Comparison of ENCODE assay signal across 8 cellular contexts in the genomic region with DNA sequence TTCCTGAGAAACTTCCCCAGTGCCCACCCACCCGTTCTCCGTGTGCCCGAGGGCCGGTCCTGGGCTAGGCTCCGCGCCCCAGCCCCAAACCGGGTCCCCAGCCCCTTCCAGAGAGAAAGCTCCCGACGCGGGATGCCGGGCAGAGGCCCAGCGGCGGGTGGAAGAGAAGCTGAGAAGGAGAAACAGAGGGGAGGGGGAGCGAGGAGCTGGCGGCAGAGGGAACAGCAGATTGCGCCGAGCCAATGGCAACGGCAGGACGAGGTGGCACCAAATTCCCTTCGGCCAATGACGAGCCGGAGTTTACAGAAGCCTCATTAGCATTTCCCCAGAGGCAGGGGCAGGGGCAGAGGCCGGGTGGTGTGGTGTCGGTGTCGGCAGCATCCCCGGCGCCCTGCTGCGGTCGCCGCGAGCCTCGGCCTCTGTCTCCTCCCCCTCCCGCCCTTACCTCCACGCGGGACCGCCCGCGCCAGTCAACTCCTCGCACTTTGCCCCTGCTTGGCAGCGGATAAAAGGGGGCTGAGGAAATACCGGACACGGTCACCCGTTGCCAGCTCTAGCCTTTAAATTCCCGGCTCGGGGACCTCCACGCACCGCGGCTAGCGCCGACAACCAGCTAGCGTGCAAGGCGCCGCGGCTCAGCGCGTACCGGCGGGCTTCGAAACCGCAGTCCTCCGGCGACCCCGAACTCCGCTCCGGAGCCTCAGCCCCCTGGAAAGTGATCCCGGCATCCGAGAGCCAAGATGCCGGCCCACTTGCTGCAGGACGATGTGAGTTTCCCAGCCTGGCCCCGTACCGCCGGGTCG. TPM values are rescaled to one million over a fixed set of nuclear protein-coding genes. Genes with fewer than 3 reads are reported as not detected.
DNase-seq lines count a peak whose midpoint lies in the region; ATAC-seq and TF ChIP-seq lines count a peak whose summit lies in the region.

A gene (plus strand): TSS at position 469 of the 803 bp plus-strand sequence. CDS start 272 bp downstream, at position 741.

- DNase-seq in Caco-2 (peak; percentile 94 to 95), NT2/D1 (ENCODE audit: low read depth, low spot score) (peak; percentile 86), endodermal cell (peak; percentile 98), mesenteric fat pad (ENCODE audit: low spot score) (peak; percentile 91)
- peak; percentile 94 for DNase-seq in activated CD8-positive, alpha-beta memory T cell treated with anti-CD3 and anti-CD28 coated beads, Interleukin-2, amount 10 ng/mL, durations not matched to agents 7 days and 5 days
- peak; percentile 45 for DNase-seq in stimulated activated CD8-positive, alpha-beta memory T cell treated with anti-CD3 and anti-CD28 coated beads, Interleukin-15, amount 100 ng/mL, for 1 hour (ENCODE audit: low read depth)

- intact Hi-C loops in Caco-2 (cut with micrococcal nuclease; ENCODE audit: unreplicated experiment) = loop anchor here (1.0 to 2.0 kb wide), 2 partner anchors 14 to 26 kb away; no protein-coding TSS in a partner anchor

- H3K36me3 Mint-ChIP-seq in Caco-2 (ENCODE audit: insufficient read depth, unreplicated experiment) (peaks cover 52% of the 10 kb centered on the region), endodermal cell (ENCODE audit: low read depth) (peaks cover 41% of the 10 kb centered on the region)
- peaks cover 47% of the 10 kb centered on the region for H3K36me3 Mint-ChIP-seq in activated CD8-positive, alpha-beta memory T cell treated with anti-CD3 and anti-CD28 coated beads, Interleukin-2, amount 10 ng/mL, durations not matched to agents 7 days and 5 days

- H3K27ac Mint-ChIP-seq in Caco-2 (ENCODE audit: unreplicated experiment) (peak within 1 kb of the TSS; percentile 75), endodermal cell (peak within 1 kb of the TSS; percentile 94)
- peak within 1 kb of the TSS; percentile 83 for H3K27ac Mint-ChIP-seq in activated CD8-positive, alpha-beta memory T cell treated with anti-CD3 and anti-CD28 coated beads, Interleukin-2, amount 10 ng/mL, durations not matched to agents 7 days and 5 days

- TF ChIP-seq CTCF in Caco-2 (IDR thresholded peaks at IDR 0.05; ENCODE audit: insufficient read depth in 1 of 2, low read depth in 1 of 2, low read length in 1 of 2, severe bottlenecking in 1 of 2, unreplicated experiment in 1 of 2) (no peak), endodermal cell (conservative IDR thresholded peaks at IDR 0.05) (no peak)

- WGBS in endodermal cell (ENCODE audit: insufficient coverage in 1 of 2, insufficient read length in 1 of 2), 2 experiments = 0% methylated on average over 33 to 73 of the region's 73 CpGs

- H3K27me3 Mint-ChIP-seq in Caco-2 (ENCODE audit: insufficient read depth, unreplicated experiment) (no peaks in the 10 kb centered on the region), endodermal cell (ENCODE audit: insufficient read depth) (no peaks in the 10 kb centered on the region)
- no peaks in the 10 kb centered on the region for H3K27me3 Mint-ChIP-seq in activated CD8-positive, alpha-beta memory T cell treated with anti-CD3 and anti-CD28 coated beads, Interleukin-2, amount 10 ng/mL, durations not matched to agents 7 days and 5 days

- BruUV-seq in Caco-2 (replicated peaks; lab: Mats Ljungman, UMichigan) = no TSS peak

- peak within 1 kb of the TSS; percentile 90 for H3K4me3 ChIP-seq in Caco-2 (ENCODE audit: low read depth, low read length)
- H3K4me3 ChIP-seq in HUES48 (ENCODE audit: low read depth, low read length) = peak within 1 kb of the TSS; percentile 95
- peak within 1 kb of the TSS; percentile 95 for H3K4me3 ChIP-seq in NT2/D1 (ENCODE audit: insufficient read length, low read depth)
- H3K4me3 ChIP-seq in endodermal cell (ENCODE audit: low read length) = peak within 1 kb of the TSS; percentile 96

- ATAC-seq in GM21423 (IDR thresholded peaks at IDR 0.05; ENCODE audit: unreplicated experiment) = peak; percentile 83
- peak; percentile 93 for ATAC-seq in activated CD8-positive, alpha-beta memory T cell treated with anti-CD3 and anti-CD28 coated beads, Interleukin-2, amount 10 ng/mL, durations not matched to agents 7 days and 5 days

- H3K9me3 Mint-ChIP-seq in Caco-2 (ENCODE audit: unreplicated experiment) (no peaks in the 10 kb centered on the region), endodermal cell (no peaks in the 10 kb centered on the region)
- H3K9me3 Mint-ChIP-seq in activated CD8-positive, alpha-beta memory T cell treated with anti-CD3 and anti-CD28 coated beads, Interleukin-2, amount 10 ng/mL, durations not matched to agents 7 days and 5 days (ENCODE audit: low read depth) = no peaks in the 10 kb centered on the region

- H3K4me3 Mint-ChIP-seq in Caco-2 (ENCODE audit: unreplicated experiment) = peak within 1 kb of the TSS; percentile 96
- peak within 1 kb of the TSS; percentile 98 for H3K4me3 Mint-ChIP-seq in activated CD8-positive, alpha-beta memory T cell treated with anti-CD3 and anti-CD28 coated beads, Interleukin-2, amount 10 ng/mL, durations not matched to agents 7 days and 5 days
- peak within 1 kb of the TSS; percentile 100 for H3K4me3 Mint-ChIP-seq in endodermal cell

- H3K4me1 Mint-ChIP-seq in Caco-2 (ENCODE audit: low read depth, unreplicated experiment) = peaks cover 43% of the 10 kb centered on the region
- peaks cover 55% of the 10 kb centered on the region for H3K4me1 Mint-ChIP-seq in activated CD8-positive, alpha-beta memory T cell treated with anti-CD3 and anti-CD28 coated beads, Interleukin-2, amount 10 ng/mL, durations not matched to agents 7 days and 5 days
- peaks cover 52% of the 10 kb centered on the region for H3K4me1 Mint-ChIP-seq in endodermal cell

- H3K27ac ChIP-seq in HUES48 (ENCODE audit: low read depth, low read length) = peak within 1 kb of the TSS; percentile 84
- peak within 1 kb of the TSS; percentile 95 for H3K27ac ChIP-seq in endodermal cell (ENCODE audit: low read depth, low read length)

- POLR2A ChIA-PET in Caco-2 (lab: Charles Lee) = interaction anchor here (0.5 to 5.2 kb wide), 9 partner anchors 13 to 1284 kb away, joined by 3 to 155 read pairs (median 7); a partner anchor contains a TSS

- no peaks in the 10 kb centered on the region for H3K27me3 ChIP-seq in Caco-2 (replicated peaks; ENCODE audit: control insufficient read depth, insufficient read depth, low read length)
- no peaks in the 10 kb centered on the region for H3K27me3 ChIP-seq in HUES48 (ENCODE audit: control insufficient read depth, insufficient read depth, low read length)
- H3K27me3 ChIP-seq in NT2/D1 (ENCODE audit: insufficient read depth, insufficient read length) = no peaks in the 10 kb centered on the region
- no peaks in the 10 kb centered on the region for H3K27me3 ChIP-seq in endodermal cell (ENCODE audit: control insufficient read depth, insufficient read depth, low read length, poor library complexity, severe bottlenecking)

- no peaks in the 10 kb centered on the region for H3K9me3 ChIP-seq in Caco-2
- H3K9me3 ChIP-seq in HUES48 (ENCODE audit: control insufficient read depth, insufficient read depth, low read length) = no peaks in the 10 kb centered on the region
- H3K9me3 ChIP-seq in NT2/D1 (ENCODE audit: insufficient read depth, low read length) = no peaks in the 10 kb centered on the region
- no peaks in the 10 kb centered on the region for H3K9me3 ChIP-seq in endodermal cell (ENCODE audit: control insufficient read depth, low read length)

- CTCF ChIA-PET in Caco-2 (lab: Charles Lee) = interaction anchor here (0.7 to 2.0 kb wide), 13 partner anchors 11 to 258 kb away, joined by 3 to 18 read pairs (median 8); a partner anchor contains a TSS
- CTCF ChIA-PET in activated CD8-positive, alpha-beta memory T cell treated with anti-CD3 and anti-CD28 coated beads, Interleukin-2, amount 10 ng/mL, durations not matched to agents 7 days and 5 days (lab: Charles Lee) = interaction anchor here (1.0 to 17.0 kb wide), 14 partner anchors 8 to 189 kb away, joined by 3 to 236 read pairs (median 6); a partner anchor contains a TSS

- peak within 1 kb of the TSS; percentile 80 for H3K9ac ChIP-seq in HUES48 (ENCODE audit: low read depth, low read length)
- peak within 1 kb of the TSS; percentile 97 for H3K9ac ChIP-seq in NT2/D1 (ENCODE audit: insufficient read length, low read depth)
- H3K9ac ChIP-seq in endodermal cell (ENCODE audit: extremely low read depth, low read length, poor library complexity, severe bottlenecking) = peak within 1 kb of the TSS; percentile 82

- H3K36me3 ChIP-seq in Caco-2 (ENCODE audit: control insufficient read depth, insufficient read depth, low read length) = peaks cover 9% of the 10 kb centered on the region
- H3K36me3 ChIP-seq in HUES48 (ENCODE audit: control insufficient read depth, insufficient read depth, low read length) = peaks cover 40% of the 10 kb centered on the region
- H3K36me3 ChIP-seq in NT2/D1 (ENCODE audit: insufficient read depth, insufficient read length, low read length) = peaks cover 40% of the 10 kb centered on the region
- H3K36me3 ChIP-seq in endodermal cell (ENCODE audit: control insufficient read depth, insufficient read depth, low read length) = peaks cover 39% of the 10 kb centered on the region

- H3K4me1 ChIP-seq in Caco-2 = peaks cover 31% of the 10 kb centered on the region
- peaks cover 33% of the 10 kb centered on the region for H3K4me1 ChIP-seq in HUES48 (ENCODE audit: control insufficient read depth, insufficient read depth, low read length)
- peaks cover 9% of the 10 kb centered on the region for H3K4me1 ChIP-seq in NT2/D1 (ENCODE audit: insufficient read depth, insufficient read length)
- H3K4me1 ChIP-seq in endodermal cell (ENCODE audit: control insufficient read depth, insufficient read depth, low read length) = peaks cover 21% of the 10 kb centered on the region

RNA-seq across cellular contexts. Expression of the gene that starts here (rescaled TPM):
- 449 and 457 TPM in 2 replicates for total RNA-seq in Caco-2 (2022)
- total RNA-seq in activated CD8-positive, alpha-beta memory T cell treated with anti-CD3 and anti-CD28 coated beads, Interleukin-2, amount 10 ng/mL, durations not matched to agents 7 days and 5 days = 100 to 1,000 TPM; 121 to 134 TPM
- 100 to 1,000 TPM; 369 to 442 TPM for total RNA-seq in endodermal cell
- polyA plus RNA-seq in endodermal cell (2013, experiment 1 of 2) = 672 TPM
- 688 TPM for polyA plus RNA-seq in endodermal cell (2013, experiment 2 of 2)
- total RNA-seq in mesenteric fat pad = 1,693 TPM

Comparison
In these comparisons a context has a peak if more than half of its experiments do, and no peak if none do; other contexts are left out.
1. Peak in every context shown above with its lines: DNase-seq, ATAC-seq, H3K4me3 ChIP-seq and H3K27ac ChIP-seq.
2. DNase-seq: peak in every context shown above with its lines; median percentile 98 in endodermal cell; 94 in Caco-2; 94 in activated CD8-positive, alpha-beta memory T cell treated with anti-CD3 and anti-CD28 coated beads, Interleukin-2, amount 10 ng/mL, durations not matched to agents 7 days and 5 days; 91 in mesenteric fat pad; 86 in NT2/D1; 45 in stimulated activated CD8-positive, alpha-beta memory T cell treated with anti-CD3 and anti-CD28 coated beads, Interleukin-15, amount 100 ng/mL, for 1 hour.